15 cellular contexts compared by ENCODE assay signal in the genomic region with DNA sequence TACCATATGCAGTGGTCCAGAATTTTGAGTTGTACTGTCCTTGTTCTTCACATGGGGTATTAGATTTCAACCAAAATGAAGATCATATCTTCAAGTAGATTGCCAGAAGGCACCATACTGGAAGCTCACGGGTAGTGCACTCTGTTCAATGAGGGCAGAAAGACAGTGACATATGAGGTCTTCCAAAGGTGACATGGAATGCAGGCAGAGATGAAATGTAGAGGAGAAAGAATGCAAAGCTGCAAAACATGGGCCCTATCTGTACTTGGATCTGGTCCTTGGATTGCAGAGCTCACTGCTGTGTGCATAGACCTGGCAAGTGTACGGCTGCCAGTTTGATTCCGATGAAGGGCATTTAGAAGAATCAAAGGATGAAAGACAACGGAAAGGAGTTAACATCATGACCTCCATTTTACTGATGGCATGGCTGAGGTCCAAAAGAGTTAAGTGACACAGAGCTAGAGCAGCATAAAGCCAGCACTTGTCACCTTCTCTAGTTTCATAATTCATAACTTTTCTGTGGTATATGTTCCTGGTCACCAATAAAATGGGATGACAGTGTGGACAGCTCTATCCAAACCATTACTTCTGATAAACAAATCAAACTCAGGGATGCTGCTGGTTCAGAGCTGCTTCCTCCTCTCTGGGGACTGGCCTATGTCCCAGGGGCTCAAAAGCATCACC.
DNase-seq lines count a peak whose midpoint lies in the region; ATAC-seq lines count a peak whose summit lies in the region.
"Had no signal": no experiment of that assay in that cellular context is flagged by ENCODE, and none has a peak within 500 bp of the region (broad histone marks: within the 10 kb centered on the region; RNA-seq: fewer than 3 reads in every experiment).

No MANE protein-coding gene starts in this region.

- DNase-seq in stimulated activated naive CD8-positive, alpha-beta T cell treated with anti-CD3 and anti-CD28 coated beads, Interleukin-15, Interleukin-2, amounts not matched to agents 100 U/mL and 50 U/mL, for 24 hours, result no peak
- no peak for DNase-seq in NCI-H2081 (lab: John Stamatoyannopoulos, UW)
- DNase-seq in G401 (ENCODE audit: low spot score), result no peak
- DNase-seq: dorsolateral prefrontal cortex; GOT3; left cardiac atrium; NCI-H1930; stimulated activated CD4-positive, alpha-beta T cell treated with anti-CD3 and anti-CD28 coated beads, Interleukin-12 subunit alpha, Interleukin-12 subunit beta, amount 100 ng/mL, for 4 hours had no signal

- no peak for ATAC-seq in stimulated activated naive CD8-positive, alpha-beta T cell treated with anti-CD3 and anti-CD28 coated beads, Interleukin-15, Interleukin-2, amounts not matched to agents 100 U/mL and 50 U/mL, for 24 hours
- ATAC-seq in HG02759 (IDR thresholded peaks at IDR 0.05; ENCODE audit: unreplicated experiment) (peak; percentile 10), GM19397 (IDR thresholded peaks at IDR 0.05; ENCODE audit: unreplicated experiment) (no peak), GM18867 (IDR thresholded peaks at IDR 0.05; ENCODE audit: unreplicated experiment) (no peak)
- ATAC-seq in activated T-helper 17 cell treated with anti-CD3 and anti-CD28 coated beads, Interleukin-2, amount 50 U/mL, for 72 hours (replicated peaks), result peak; percentile 45
- ATAC-seq: left cardiac atrium had no signal

- H3K36me3 Mint-ChIP-seq in stimulated activated naive CD8-positive, alpha-beta T cell treated with anti-CD3 and anti-CD28 coated beads, Interleukin-15, Interleukin-2, amounts not matched to agents 100 ng/mL and 50 ng/mL, for 24 hours (ENCODE audit: low read depth), result peaks cover 73% of the 10 kb centered on the region
- H3K36me3 Mint-ChIP-seq in activated T-helper 17 cell treated with anti-CD3 and anti-CD28 coated beads, Interleukin-2, amount 50 U/mL, for 72 hours (ENCODE audit: low read depth), result peaks cover 98% of the 10 kb centered on the region

- H3K9me3 Mint-ChIP-seq in stimulated activated naive CD8-positive, alpha-beta T cell treated with anti-CD3 and anti-CD28 coated beads, Interleukin-15, Interleukin-2, amounts not matched to agents 100 ng/mL and 50 ng/mL, for 24 hours, result peaks cover 11% of the 10 kb centered on the region
- no peaks in the 10 kb centered on the region for H3K9me3 Mint-ChIP-seq in activated T-helper 17 cell treated with anti-CD3 and anti-CD28 coated beads, Interleukin-2, amount 50 U/mL, for 72 hours

- peaks cover 78% of the 10 kb centered on the region for H3K4me1 Mint-ChIP-seq in stimulated activated naive CD8-positive, alpha-beta T cell treated with anti-CD3 and anti-CD28 coated beads, Interleukin-15, Interleukin-2, amounts not matched to agents 100 ng/mL and 50 ng/mL, for 24 hours (ENCODE audit: low read depth)
- peaks cover 67% of the 10 kb centered on the region for H3K4me1 Mint-ChIP-seq in activated T-helper 17 cell treated with anti-CD3 and anti-CD28 coated beads, Interleukin-2, amount 50 U/mL, for 72 hours

- in situ Hi-C loops in G401 (cut with HindIII; ENCODE audit: low sequenced_read_pairs), result no loop called here

- H3K4me3 Mint-ChIP-seq in stimulated activated naive CD8-positive, alpha-beta T cell treated with anti-CD3 and anti-CD28 coated beads, Interleukin-15, Interleukin-2, amounts not matched to agents 100 ng/mL and 50 ng/mL, for 24 hours, result peak overlapping the region; percentile 3
- peak overlapping the region; percentile 57 for H3K4me3 Mint-ChIP-seq in activated T-helper 17 cell treated with anti-CD3 and anti-CD28 coated beads, Interleukin-2, amount 50 U/mL, for 72 hours
- H3K4me3 Mint-ChIP-seq: brain had no signal

- peak overlapping the region; percentile 32 for H3K27ac Mint-ChIP-seq in stimulated activated naive CD8-positive, alpha-beta T cell treated with anti-CD3 and anti-CD28 coated beads, Interleukin-15, Interleukin-2, amounts not matched to agents 100 ng/mL and 50 ng/mL, for 24 hours
- peak overlapping the region; percentile 53 for H3K27ac Mint-ChIP-seq in activated T-helper 17 cell treated with anti-CD3 and anti-CD28 coated beads, Interleukin-2, amount 50 U/mL, for 72 hours
- H3K27ac Mint-ChIP-seq: progenitor cell of endocrine pancreas had no signal

- H3K27me3 Mint-ChIP-seq in stimulated activated naive CD8-positive, alpha-beta T cell treated with anti-CD3 and anti-CD28 coated beads, Interleukin-15, Interleukin-2, amounts not matched to agents 100 ng/mL and 50 ng/mL, for 24 hours, result no peaks in the 10 kb centered on the region
- no peaks in the 10 kb centered on the region for H3K27me3 Mint-ChIP-seq in activated T-helper 17 cell treated with anti-CD3 and anti-CD28 coated beads, Interleukin-2, amount 50 U/mL, for 72 hours
- H3K27me3 Mint-ChIP-seq: brain had no signal

Comparison
In these comparisons a context has a peak if more than half of its experiments do, and no peak if none do; other contexts are left out.
1. ATAC-seq: peak in HG02759 (single experiment) and activated T-helper 17 cell treated with anti-CD3 and anti-CD28 coated beads, Interleukin-2, amount 50 U/mL, for 72 hours (single experiment); none in stimulated activated naive CD8-positive, alpha-beta T cell treated with anti-CD3 and anti-CD28 coated beads, Interleukin-15, Interleukin-2, amounts not matched to agents 100 U/mL and 50 U/mL, for 24 hours (single experiment), GM19397 (single experiment) and GM18867 (single experiment).